Comparison of ENCODE assay signal across 21 cellular contexts in the genomic region with DNA sequence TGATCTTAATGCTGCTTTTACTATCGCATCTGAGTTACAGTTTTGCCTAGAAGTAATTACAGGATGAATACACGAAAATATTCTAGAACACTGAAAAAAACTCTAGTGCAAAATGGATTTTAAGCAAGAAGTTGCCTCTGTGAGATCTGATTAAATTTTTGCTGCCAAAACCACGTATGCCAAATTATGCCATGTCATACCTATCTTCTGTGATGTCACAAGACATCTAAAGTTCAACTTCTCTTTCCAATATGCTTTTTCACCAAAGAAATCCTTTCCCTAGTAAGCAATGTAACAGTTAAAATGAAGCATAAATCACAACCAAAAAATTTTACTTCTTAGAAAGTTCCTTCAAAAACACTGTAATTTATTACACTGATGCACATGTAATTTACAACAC.
"Had no signal": no experiment of that assay in that cellular context is flagged by ENCODE, and none has a peak within 500 bp of the region (broad histone marks: within the 10 kb centered on the region; RNA-seq: fewer than 3 reads in every experiment).

No MANE protein-coding gene starts in this region.

- FAIRE-seq: astrocyte, bronchial epithelial cell had no signal

- DNase-seq: activated CD4-positive, alpha-beta T cell treated with anti-CD3 and anti-CD28 coated beads, Interleukin-2, amount 50 U/mL, for 4 hours; activated gamma-delta T cell treated with Interleukin-2 at 50 U/mL for 16 hours; adrenal gland; cerebellar nuclear complex; cortex of kidney; effector CD4-positive, alpha-beta T cell; left ventricle myocardium superior; psoas muscle; right cardiac atrium; stimulated activated naive CD8-positive, alpha-beta T cell treated with anti-CD3 and anti-CD28 coated beads, Interleukin-15, amount 100 ng/mL, for 72 hours; T-helper 9 cell; transverse colon; uterus; WERI-Rb-1 had no signal

- H3K27me3 Mint-ChIP-seq: memory B cell; stimulated activated naive CD8-positive, alpha-beta T cell treated with anti-CD3 and anti-CD28 coated beads, Interleukin-15, amount 100 ng/mL, for 72 hours had no signal

- H3K9me3 ChIP-seq: adrenal gland, esophagus muscularis mucosa, psoas muscle, suprapubic skin, transverse colon had no signal

- H3K9me3 Mint-ChIP-seq: activated naive CD4-positive, alpha-beta T cell treated with anti-CD3 and anti-CD28 coated beads, Interleukin-2, amount 50 U/mL, for 72 hours; memory B cell; stimulated activated naive CD8-positive, alpha-beta T cell treated with anti-CD3 and anti-CD28 coated beads, Interleukin-15, amount 100 ng/mL, for 72 hours had no signal

- H3K4me1 ChIP-seq: adrenal gland had no signal

- H3K27ac Mint-ChIP-seq: activated naive CD4-positive, alpha-beta T cell treated with anti-CD3 and anti-CD28 coated beads, Interleukin-2, amount 50 U/mL, for 72 hours; memory B cell; stimulated activated naive CD8-positive, alpha-beta T cell treated with anti-CD3 and anti-CD28 coated beads, Interleukin-15, amount 100 ng/mL, for 72 hours had no signal

- H3K36me3 Mint-ChIP-seq: activated naive CD4-positive, alpha-beta T cell treated with anti-CD3 and anti-CD28 coated beads, Interleukin-2, amount 50 U/mL, for 72 hours had no signal

- H3K4me3 Mint-ChIP-seq: memory B cell; stimulated activated naive CD8-positive, alpha-beta T cell treated with anti-CD3 and anti-CD28 coated beads, Interleukin-15, amount 100 ng/mL, for 72 hours had no signal

- H3K36me3 ChIP-seq: adrenal gland, esophagus muscularis mucosa, suprapubic skin, transverse colon, uterus had no signal

- H3K27ac ChIP-seq: adrenal gland, esophagus muscularis mucosa, psoas muscle, skin epidermis, suprapubic skin, transverse colon, uterus, WERI-Rb-1 had no signal

- H3K27me3 ChIP-seq: adrenal gland, esophagus muscularis mucosa, suprapubic skin, transverse colon, uterus had no signal

- H3K4me3 ChIP-seq: adrenal gland, esophagus muscularis mucosa, psoas muscle, skin epidermis, suprapubic skin, transverse colon, uterus had no signal

- ATAC-seq: activated naive CD4-positive, alpha-beta T cell treated with anti-CD3 and anti-CD28 coated beads, Interleukin-2, amount 50 U/mL, for 72 hours; left ventricle myocardium superior; psoas muscle; right cardiac atrium; stimulated activated naive CD8-positive, alpha-beta T cell treated with anti-CD3 and anti-CD28 coated beads, Interleukin-15, amount 100 ng/mL, for 72 hours had no signal
